In genomic region chr6:36374194-36374593, GRCh38 we compare ENCODE assay signal across 28 cellular contexts. TPM values are rescaled to one million over a fixed set of nuclear protein-coding genes. Genes with fewer than 3 reads are reported as not detected.
"Had no signal": no experiment of that assay in that cellular context is flagged by ENCODE, and none has a peak within 500 bp of the region (broad histone marks: within the 10 kb centered on the region; RNA-seq: fewer than 3 reads in every experiment).

No MANE protein-coding gene starts in this region.

- H3K4me3 Mint-ChIP-seq: activated CD4-positive, alpha-beta memory T cell treated with anti-CD3 and anti-CD28 coated beads, Interleukin-2, amount 10 ng/mL, durations not matched to agents 7 days and 5 days; activated CD4-positive, alpha-beta T cell treated with anti-CD3 and anti-CD28 coated beads, Interleukin-2, amount 10 ng/mL, durations not matched to agents 7 days and 5 days; activated naive CD8-positive, alpha-beta T cell; activated T-helper 1 cell treated with anti-CD3 and anti-CD28 coated beads, Interleukin-12 subunit alpha, Interleukin-12 subunit beta, Interleukin-2, Interleukin-4 antibody, amounts not matched to agents 30 ng/mL and 10 ng/mL and 1 ng/mL, durations not matched to agents 14 hours and 24 hours and 36 hours; effector memory CD8-positive, alpha-beta T cell had no signal

- H3K36me3 Mint-ChIP-seq: activated naive CD8-positive, alpha-beta T cell had no signal

- H3K27me3 Mint-ChIP-seq: activated CD4-positive, alpha-beta memory T cell treated with anti-CD3 and anti-CD28 coated beads, Interleukin-2, amount 10 ng/mL, durations not matched to agents 7 days and 5 days; activated CD4-positive, alpha-beta T cell treated with anti-CD3 and anti-CD28 coated beads, Interleukin-2, amount 10 ng/mL, durations not matched to agents 7 days and 5 days had no signal

- H3K4me3 ChIP-seq: body of pancreas, esophagus muscularis mucosa, gastrocnemius medialis had no signal

- H3K9me3 ChIP-seq: body of pancreas, esophagus muscularis mucosa, gastrocnemius medialis had no signal

- H3K4me1 ChIP-seq: body of pancreas, esophagus muscularis mucosa, foreskin keratinocyte had no signal

- H3K36me3 ChIP-seq: esophagus muscularis mucosa, gastrocnemius medialis had no signal

- H3K27ac Mint-ChIP-seq: activated CD4-positive, alpha-beta memory T cell treated with anti-CD3 and anti-CD28 coated beads, Interleukin-2, amount 10 ng/mL, durations not matched to agents 7 days and 5 days; activated CD4-positive, alpha-beta T cell treated with anti-CD3 and anti-CD28 coated beads, Interleukin-2, amount 10 ng/mL, durations not matched to agents 7 days and 5 days; activated naive CD8-positive, alpha-beta T cell; activated T-helper 1 cell treated with anti-CD3 and anti-CD28 coated beads, Interleukin-12 subunit alpha, Interleukin-12 subunit beta, Interleukin-2, Interleukin-4 antibody, amounts not matched to agents 30 ng/mL and 10 ng/mL and 1 ng/mL, durations not matched to agents 14 hours and 24 hours and 36 hours; activated T-helper 2 cell treated with anti-CD3 and anti-CD28 coated beads, Interferon-gamma antibody, Interleukin-2, Interleukin-4, amounts not matched to agents 10 μg/mL and 5 μg/mL and 100 μg/mL, durations not matched to agents 14 hours and 24 hours and 36 hours; effector memory CD8-positive, alpha-beta T cell had no signal

- ATAC-seq: body of pancreas; effector memory CD8-positive, alpha-beta T cell; gastrocnemius medialis had no signal

- DNase-seq: activated CD4-positive, alpha-beta memory T cell treated with anti-CD3 and anti-CD28 coated beads, Interleukin-2, amount 10 ng/mL, durations not matched to agents 7 days and 5 days; activated CD4-positive, alpha-beta T cell treated with anti-CD3 and anti-CD28 coated beads for 4 hours; activated CD4-positive, alpha-beta T cell treated with anti-CD3 and anti-CD28 coated beads, Interleukin-2, amount 10 ng/mL, durations not matched to agents 7 days and 5 days; activated CD4-positive, alpha-beta T cell treated with anti-CD3 and anti-CD28 coated beads, Interleukin-2, amount 50 U/mL, for 4 hours; activated CD4-positive, CD25-positive, alpha-beta regulatory T cell; activated CD4-positive, CD25-positive, alpha-beta regulatory T cell treated with anti-CD3 and anti-CD28 coated beads, Interleukin-2, amount 50 U/mL, for 72 hours; activated gamma-delta T cell treated with Interleukin-2 at 50 U/mL for 16 hours; activated naive CD4-positive, alpha-beta T cell treated with anti-CD3 and anti-CD28 coated beads, Interleukin-2, amount 50 U/mL, for 16 hours; activated naive CD4-positive, alpha-beta T cell treated with Interleukin-2 at 50 U/mL for 16 hours; activated T-cell treated with anti-CD3 and anti-CD28 coated beads, Interleukin-2, amount 50 U/mL, for 48 hours; amygdala; body of pancreas; caudate nucleus; cortex of kidney; dermis blood vessel endothelial cell; effector CD4-positive, alpha-beta T cell; effector memory CD8-positive, alpha-beta T cell; erythroblast; gastrocnemius medialis; T-helper 2 cell had no signal

- H3K27me3 ChIP-seq: body of pancreas, gastrocnemius medialis had no signal

- H3K9me3 Mint-ChIP-seq: activated CD4-positive, alpha-beta memory T cell treated with anti-CD3 and anti-CD28 coated beads, Interleukin-2, amount 10 ng/mL, durations not matched to agents 7 days and 5 days; activated CD4-positive, alpha-beta T cell treated with anti-CD3 and anti-CD28 coated beads, Interleukin-2, amount 10 ng/mL, durations not matched to agents 7 days and 5 days; activated T-helper 1 cell treated with anti-CD3 and anti-CD28 coated beads, Interleukin-12 subunit alpha, Interleukin-12 subunit beta, Interleukin-2, Interleukin-4 antibody, amounts not matched to agents 30 ng/mL and 10 ng/mL and 1 ng/mL, durations not matched to agents 14 hours and 24 hours and 36 hours; activated T-helper 2 cell treated with anti-CD3 and anti-CD28 coated beads, Interferon-gamma antibody, Interleukin-2, Interleukin-4, amounts not matched to agents 10 μg/mL and 5 μg/mL and 100 μg/mL, durations not matched to agents 14 hours and 24 hours and 36 hours; effector memory CD8-positive, alpha-beta T cell had no signal

- H3K27ac ChIP-seq: body of pancreas, esophagus muscularis mucosa, foreskin keratinocyte, gastrocnemius medialis had no signal

RNA-seq across cellular contexts. Expression of gene ETV7, which starts 13.3 kb away (rescaled TPM):
- total RNA-seq: chondrocyte, gastrocnemius medialis had no signal

RNA-seq across cellular contexts. Expression of gene BNIP5, which starts 37.5 kb away (rescaled TPM):
- total RNA-seq: activated CD4-positive, alpha-beta memory T cell treated with anti-CD3 and anti-CD28 coated beads, Interleukin-2, amount 10 ng/mL, durations not matched to agents 7 days and 5 days; activated CD4-positive, alpha-beta T cell treated with anti-CD3 and anti-CD28 coated beads, Interleukin-2, amount 10 ng/mL, durations not matched to agents 7 days and 5 days; activated T-helper 1 cell treated with anti-CD3 and anti-CD28 coated beads, Interleukin-12 subunit alpha, Interleukin-12 subunit beta, Interleukin-2, Interleukin-4 antibody, amounts not matched to agents 30 ng/mL and 10 ng/mL and 1 ng/mL, durations not matched to agents 14 hours and 24 hours and 36 hours; activated T-helper 2 cell treated with anti-CD3 and anti-CD28 coated beads, Interferon-gamma antibody, Interleukin-2, Interleukin-4, amounts not matched to agents 10 μg/mL and 5 μg/mL and 100 μg/mL, durations not matched to agents 14 hours and 24 hours and 36 hours; aorta; chondrocyte; dermis blood vessel endothelial cell; esophagus muscularis mucosa; foreskin keratinocyte; gastrocnemius medialis; T-helper 1 cell treated with Interleukin-12 subunit alpha and Interleukin-12 subunit beta and Interleukin-4 antibody, amounts not matched to agents 30 ng/mL and 1 ng/mL, for 36 hours had no signal
- polyA plus RNA-seq: foreskin keratinocyte had no signal
